In the genomic region with DNA sequence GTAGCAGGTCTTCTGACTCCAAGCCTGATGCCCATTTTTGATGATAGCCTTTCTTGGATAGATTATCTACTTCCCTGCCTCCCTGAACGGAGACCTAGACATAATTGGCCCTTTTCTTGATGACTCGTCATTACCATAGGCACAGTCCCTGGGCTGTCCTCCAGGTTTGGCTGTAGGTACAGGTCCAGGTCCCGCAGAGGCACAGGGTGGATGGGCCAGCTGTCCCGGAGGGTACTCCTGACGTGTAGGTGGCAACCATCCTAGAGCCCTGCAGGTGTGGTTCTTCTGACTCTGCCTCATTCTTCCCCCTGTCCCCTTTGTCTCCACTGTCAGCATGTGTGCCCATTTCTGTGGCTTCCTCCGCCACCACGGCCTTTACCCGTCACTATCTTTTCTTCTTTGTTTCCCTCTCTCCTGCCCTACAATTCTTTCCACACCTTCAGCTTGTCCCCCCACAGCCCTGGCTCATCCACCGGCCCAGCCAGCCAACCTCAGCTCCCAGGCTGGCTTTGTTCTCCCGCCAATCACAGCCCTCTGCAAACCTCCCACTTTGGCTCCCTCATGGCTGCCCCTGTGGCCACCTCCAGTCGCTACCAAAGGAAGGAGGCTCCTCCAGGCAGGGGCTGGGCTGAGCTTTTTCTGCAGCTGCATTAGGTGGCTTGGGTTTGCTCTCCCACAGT, we compare ENCODE assay signal across 1 cellular context.
TF ChIP-seq lines count a peak whose summit lies in the region.

No MANE protein-coding gene starts in this region.

TF ChIP-seq in H1, 55 proteins besides CTCF, POLR2A, EP300 and RAD21 (continued from another document):
- no peak for TF ChIP-seq ZNF274 (IDR thresholded peaks at IDR 0.05; ENCODE audit: borderline replicate concordance, extremely low read depth, low read length)
